Comparison of ENCODE assay signal across 9 cellular contexts in the genomic region with DNA sequence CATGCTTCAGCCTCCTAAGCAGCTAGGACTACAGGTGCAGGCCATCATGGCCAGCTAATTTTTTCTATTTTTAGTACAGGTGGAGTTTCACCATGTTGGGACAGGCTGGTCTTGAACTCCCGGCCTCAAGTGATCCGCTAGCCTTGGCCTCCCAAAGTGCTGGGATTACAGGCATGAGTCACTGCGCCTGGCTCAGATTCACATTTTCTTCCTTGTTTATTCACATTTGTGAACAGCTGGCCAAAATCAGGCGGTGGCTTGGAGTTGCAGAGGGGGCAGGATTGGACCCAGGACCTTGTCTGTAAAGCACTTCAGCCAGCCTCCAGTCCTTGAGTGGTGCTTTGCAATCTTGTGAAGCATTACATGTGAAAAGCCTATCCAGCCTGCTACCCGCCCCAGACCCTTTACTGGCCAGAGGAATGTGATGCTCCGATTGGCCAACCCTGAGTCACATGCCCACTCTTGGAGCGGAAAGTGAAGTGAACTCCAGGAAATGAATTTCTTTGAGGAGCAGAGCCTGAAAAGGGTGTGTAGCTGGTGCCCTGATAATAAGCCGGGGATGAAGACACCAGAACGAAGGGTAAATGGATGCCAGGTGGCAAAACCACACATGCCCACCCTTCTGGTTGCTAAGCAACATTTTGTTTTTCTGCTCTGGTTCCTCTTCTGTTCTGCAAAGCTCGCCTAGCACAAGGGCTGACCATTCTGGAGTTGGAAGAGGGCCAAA.
A peak's percentile ranks its signal among the peaks of the same experiment; 100 is the strongest.
DNase-seq lines count a peak whose midpoint lies in the region; ATAC-seq and TF ChIP-seq lines count a peak whose summit lies in the region.
"Had no signal": no experiment of that assay in that cellular context is flagged by ENCODE, and none has a peak within 500 bp of the region (broad histone marks: within the 10 kb centered on the region; RNA-seq: fewer than 3 reads in every experiment).

No MANE protein-coding gene starts in this region.

- CTCF ChIA-PET in CD4-positive, alpha-beta memory T cell (lab: Charles Lee; ENCODE audit: partially characterized antibody) = interaction anchor here (9.1 kb wide), 1 partner anchor 16 kb away, joined by 77 read pairs; no protein-coding TSS in a partner anchor
- CTCF ChIA-PET in activated CD8-positive, alpha-beta T cell treated with anti-CD3 and anti-CD28 coated beads, Interleukin-2, amount 10 ng/mL, durations not matched to agents 7 days and 5 days (lab: Charles Lee) = no interaction called here

- no peak overlapping the region for H3K4me3 Mint-ChIP-seq in CD4-positive, alpha-beta memory T cell
- no peak overlapping the region for H3K4me3 Mint-ChIP-seq in chondrocyte (ENCODE audit: unreplicated experiment)
- no peak overlapping the region for H3K4me3 Mint-ChIP-seq in activated CD8-positive, alpha-beta T cell treated with anti-CD3 and anti-CD28 coated beads, Interleukin-2, amount 10 ng/mL, durations not matched to agents 7 days and 5 days

- POLR2A ChIA-PET in CD4-positive, alpha-beta memory T cell (lab: Charles Lee; ENCODE audit: partially characterized antibody) = interaction anchor here (0.9 kb wide), 1 partner anchor 9 kb away, joined by 3 read pairs; no protein-coding TSS in a partner anchor
- POLR2A ChIA-PET in activated CD8-positive, alpha-beta T cell treated with anti-CD3 and anti-CD28 coated beads, Interleukin-2, amount 10 ng/mL, durations not matched to agents 7 days and 5 days (lab: Charles Lee) = no interaction called here

- no peaks in the 10 kb centered on the region for H3K27me3 Mint-ChIP-seq in CD4-positive, alpha-beta memory T cell
- H3K27me3 Mint-ChIP-seq in chondrocyte (ENCODE audit: low read depth) = no peaks in the 10 kb centered on the region
- H3K27me3 Mint-ChIP-seq in activated CD8-positive, alpha-beta T cell treated with anti-CD3 and anti-CD28 coated beads, Interleukin-2, amount 10 ng/mL, durations not matched to agents 7 days and 5 days (ENCODE audit: low read depth) = no peaks in the 10 kb centered on the region

- TF ChIP-seq CTCF in chondrocyte (IDR thresholded peaks at IDR 0.05) (no peak), right lobe of liver (IDR thresholded peaks at IDR 0.05) (no peak), tibial artery (IDR thresholded peaks at IDR 0.05) (no peak)

- no peaks in the 10 kb centered on the region for H3K36me3 ChIP-seq in CD4-positive, alpha-beta memory T cell (ENCODE audit: insufficient read depth, low read length)
- no peaks in the 10 kb centered on the region for H3K36me3 ChIP-seq in right lobe of liver
- no peaks in the 10 kb centered on the region for H3K36me3 ChIP-seq in tibial artery
- H3K36me3 ChIP-seq: HAP-1 had no signal

- H3K9me3 Mint-ChIP-seq in CD4-positive, alpha-beta memory T cell = peaks cover 0 to 2% (median 0%) of the 10 kb centered on the region in 8 donors
- no peaks in the 10 kb centered on the region for H3K9me3 Mint-ChIP-seq in chondrocyte (ENCODE audit: low read depth)
- H3K9me3 Mint-ChIP-seq in activated CD8-positive, alpha-beta T cell treated with anti-CD3 and anti-CD28 coated beads, Interleukin-2, amount 10 ng/mL, durations not matched to agents 7 days and 5 days (ENCODE audit: insufficient read depth) = no peaks in the 10 kb centered on the region

- H3K9me3 ChIP-seq in CD4-positive, alpha-beta memory T cell (ENCODE audit: control insufficient read depth in 1 of 2, low read length in 2 of 2) = no peaks in the 10 kb centered on the region
- H3K9me3 ChIP-seq in right lobe of liver = no peaks in the 10 kb centered on the region
- H3K9me3 ChIP-seq in tibial artery = no peaks in the 10 kb centered on the region
- H3K9me3 ChIP-seq: HAP-1 had no signal

- H3K4me3 ChIP-seq in CD4-positive, alpha-beta memory T cell (ENCODE audit: low read length in 2 of 2) = no peak overlapping the region
- H3K4me3 ChIP-seq in right lobe of liver (no peak overlapping the region), tibial artery (peak overlapping the region in 1 of 2 donors; percentile 22)
- H3K4me3 ChIP-seq: HAP-1 had no signal

- DNase-seq in CD4-positive, alpha-beta memory T cell = peak in 1 of 5 donors; percentile 7
- DNase-seq in NCI-H748 treated with DMSO at 0.1 percent for 48 hours (lab: John Stamatoyannopoulos, UW) (peak; percentile 58), chondrocyte (ENCODE audit: low spot score) (no peak), right lobe of liver (peak in 2 of 3 donors; percentile 35 to 54), tibial artery (peak; percentile 93 to 95)
- no peak for DNase-seq in activated T-cell treated with anti-CD3 and anti-CD28 coated beads, Interleukin-2, amount 50 U/mL, for 48 hours
- DNase-seq in activated CD8-positive, alpha-beta T cell treated with anti-CD3 and anti-CD28 coated beads, Interleukin-2, amount 10 ng/mL, durations not matched to agents 7 days and 5 days = no peak

- peaks cover 54 to 90% (median 68%) of the 10 kb centered on the region in 4 donors for H3K4me1 Mint-ChIP-seq in CD4-positive, alpha-beta memory T cell
- peaks cover 25% of the 10 kb centered on the region for H3K4me1 Mint-ChIP-seq in chondrocyte (ENCODE audit: low read depth)
- H3K4me1 Mint-ChIP-seq in activated CD8-positive, alpha-beta T cell treated with anti-CD3 and anti-CD28 coated beads, Interleukin-2, amount 10 ng/mL, durations not matched to agents 7 days and 5 days (ENCODE audit: low read depth) = peaks cover 53% of the 10 kb centered on the region

- no peaks in the 10 kb centered on the region for H3K27me3 ChIP-seq in CD4-positive, alpha-beta memory T cell (ENCODE audit: insufficient read depth, low read length)
- no peaks in the 10 kb centered on the region for H3K27me3 ChIP-seq in right lobe of liver
- H3K27me3 ChIP-seq in tibial artery = no peaks in the 10 kb centered on the region

- intact Hi-C loops in CD4-positive, alpha-beta memory T cell (cut with micrococcal nuclease) = loop anchor here (5.0 kb wide), 1 partner anchor 56 kb away; no protein-coding TSS in a partner anchor
- intact Hi-C loops in right lobe of liver (cut with DNase I) = no loop called here
- intact Hi-C loops in tibial artery (cut with DNase I; ENCODE audit: low total_unique reads) = no loop called here

- no peaks in the 10 kb centered on the region for H3K36me3 Mint-ChIP-seq in CD4-positive, alpha-beta memory T cell
- H3K36me3 Mint-ChIP-seq in chondrocyte (ENCODE audit: low read depth) = no peaks in the 10 kb centered on the region
- no peaks in the 10 kb centered on the region for H3K36me3 Mint-ChIP-seq in activated CD8-positive, alpha-beta T cell treated with anti-CD3 and anti-CD28 coated beads, Interleukin-2, amount 10 ng/mL, durations not matched to agents 7 days and 5 days (ENCODE audit: low read depth)

- H3K27ac ChIP-seq in CD4-positive, alpha-beta memory T cell (ENCODE audit: low read depth, low read length) = no peak overlapping the region
- H3K27ac ChIP-seq in right lobe of liver = no peak overlapping the region
- H3K27ac ChIP-seq in tibial artery = peak overlapping the region; percentile 22 to 46

- no peak for TF ChIP-seq POLR2A in right lobe of liver (IDR thresholded peaks at IDR 0.05)

- peaks cover 69% of the 10 kb centered on the region for H3K4me1 ChIP-seq in CD4-positive, alpha-beta memory T cell (ENCODE audit: insufficient read depth, low read length)
- peaks cover 0 to 5% (median 0%) of the 10 kb centered on the region in 4 donors for H3K4me1 ChIP-seq in right lobe of liver
- H3K4me1 ChIP-seq in tibial artery = peaks cover 0 to 12% (median 5%) of the 10 kb centered on the region in 4 donors

- H3K27ac Mint-ChIP-seq in CD4-positive, alpha-beta memory T cell = peak overlapping the region; percentile 71 to 99 (median 85)
- H3K27ac Mint-ChIP-seq in chondrocyte (ENCODE audit: unreplicated experiment) = peak overlapping the region; percentile 0
- H3K27ac Mint-ChIP-seq in activated CD8-positive, alpha-beta T cell treated with anti-CD3 and anti-CD28 coated beads, Interleukin-2, amount 10 ng/mL, durations not matched to agents 7 days and 5 days = no peak overlapping the region

- ATAC-seq in HG03432 (IDR thresholded peaks at IDR 0.05; ENCODE audit: unreplicated experiment) (peak; percentile 34), right lobe of liver (peak; percentile 55 to 69 (median 68))
- no peak for ATAC-seq in activated CD8-positive, alpha-beta T cell treated with anti-CD3 and anti-CD28 coated beads, Interleukin-2, amount 10 ng/mL, durations not matched to agents 7 days and 5 days

- 57% methylated on average over 6 of the region's 10 CpGs for WGBS in right lobe of liver (ENCODE audit: insufficient coverage, low coverage, low lambda C conversion rate, missing lambda C conversion rate)

Comparison
In these comparisons a context has a peak if more than half of its experiments do, and no peak if none do; other contexts are left out.
1. DNase-seq: peak in NCI-H748 treated with DMSO at 0.1 percent for 48 hours (single experiment), right lobe of liver (2 of 3) and tibial artery (2 of 2); none in chondrocyte (single experiment), activated T-cell treated with anti-CD3 and anti-CD28 coated beads, Interleukin-2, amount 50 U/mL, for 48 hours (0 of 2) and activated CD8-positive, alpha-beta T cell treated with anti-CD3 and anti-CD28 coated beads, Interleukin-2, amount 10 ng/mL, durations not matched to agents 7 days and 5 days (single experiment).
2. H3K27ac ChIP-seq: peak in tibial artery (2 of 2); none in CD4-positive, alpha-beta memory T cell (single experiment) and right lobe of liver (0 of 3).